In genomic region chr6:108002365-108003221, GRCh38 we compare ENCODE assay signal across 8 cellular contexts. TPM values are rescaled to one million over a fixed set of nuclear protein-coding genes. Genes with fewer than 3 reads are reported as not detected.
A peak's percentile ranks its signal among the peaks of the same experiment; 100 is the strongest.
DNase-seq lines count a peak whose midpoint lies in the region; ATAC-seq and TF ChIP-seq lines count a peak whose summit lies in the region.

No MANE protein-coding gene starts in this region.

- no peaks in the 10 kb centered on the region for H3K4me1 ChIP-seq in Loucy (ENCODE audit: insufficient read depth, low read length, poor library complexity, severe bottlenecking)
- H3K4me1 ChIP-seq in skeletal muscle satellite cell (ENCODE audit: control insufficient read depth, insufficient read depth, low read length) = peaks cover 13% of the 10 kb centered on the region

- DNase-seq in amniotic epithelial cell (ENCODE audit: low read depth) = peak; percentile 23
- DNase-seq in inferior parietal cortex (ENCODE audit: extremely low spot score) = peak; percentile 87
- DNase-seq in NCI-H1930 (lab: John Stamatoyannopoulos, UW) = no peak
- no peak for DNase-seq in activated CD4-positive, CD25-positive, alpha-beta regulatory T cell treated with anti-CD3 and anti-CD28 coated beads, Interleukin-2, amount 50 U/mL, for 72 hours

- H3K9ac ChIP-seq in Loucy (ENCODE audit: low read depth, low read length, poor library complexity, severe bottlenecking) (no peak overlapping the region), skeletal muscle satellite cell (ENCODE audit: low read depth, low read length) (no peak overlapping the region)

- H3K9me3 ChIP-seq in Loucy (ENCODE audit: insufficient read depth, low read depth, low read length) (no peaks in the 10 kb centered on the region), skeletal muscle satellite cell (replicated peaks; ENCODE audit: low read length) (no peaks in the 10 kb centered on the region)

- TF ChIP-seq CTCF in Loucy (conservative IDR thresholded peaks at IDR 0.05; ENCODE audit: low read length) = no peak

- H3K4me2 ChIP-seq in Loucy (ENCODE audit: low read depth, low read length, poor library complexity, severe bottlenecking) = no peak overlapping the region
- peak overlapping the region; percentile 25 for H3K4me2 ChIP-seq in skeletal muscle satellite cell (ENCODE audit: low read length)

- H4K20me1 ChIP-seq in Loucy (ENCODE audit: insufficient read depth, low read length, poor library complexity, severe bottlenecking) = no peaks in the 10 kb centered on the region

- H3K27me3 ChIP-seq in Loucy (ENCODE audit: insufficient read depth, low read length, poor library complexity, severe bottlenecking) (no peaks in the 10 kb centered on the region), skeletal muscle satellite cell (ENCODE audit: control insufficient read depth, insufficient read depth, low read length) (peaks cover 3% of the 10 kb centered on the region)

- H3F3A ChIP-seq in Loucy (ENCODE audit: low read depth) = no peaks in the 10 kb centered on the region

- H3K4me3 ChIP-seq in Loucy (ENCODE audit: low read length, poor library complexity, severe bottlenecking) = no peak overlapping the region
- peak overlapping the region; percentile 31 for H3K4me3 ChIP-seq in skeletal muscle satellite cell (ENCODE audit: low read length)

- H3K79me2 ChIP-seq in Loucy (ENCODE audit: insufficient read depth, low read length) = no peaks in the 10 kb centered on the region

- H2AFZ ChIP-seq in Loucy (ENCODE audit: low read length) = peak overlapping the region; percentile 65

- ATAC-seq in GM19351 (IDR thresholded peaks at IDR 0.05; ENCODE audit: unreplicated experiment) (no peak), GM18867 (IDR thresholded peaks at IDR 0.05; ENCODE audit: unreplicated experiment) (no peak)

- H3K36me3 ChIP-seq in Loucy (ENCODE audit: insufficient read depth, low read length) (no peaks in the 10 kb centered on the region), skeletal muscle satellite cell (ENCODE audit: insufficient read depth, low read length) (no peaks in the 10 kb centered on the region)

- H3K9me2 ChIP-seq in Loucy (replicated peaks; ENCODE audit: low read depth, low read length) = no peaks in the 10 kb centered on the region

RNA-seq across cellular contexts. Expression of gene SEC63, which starts 44.6 kb away (rescaled TPM):
- 15.9 and 16.2 TPM in 2 replicates for total RNA-seq in skeletal muscle satellite cell (2012; rRNA removed)

Comparison
In these comparisons a context has a peak if more than half of its experiments do, and no peak if none do; other contexts are left out.
1. DNase-seq: peak in amniotic epithelial cell (single experiment) and inferior parietal cortex (single experiment); none in NCI-H1930 (0 of 2) and activated CD4-positive, CD25-positive, alpha-beta regulatory T cell treated with anti-CD3 and anti-CD28 coated beads, Interleukin-2, amount 50 U/mL, for 72 hours (single experiment).